ENCODE assay signal across 13 cellular contexts in the genomic region with DNA sequence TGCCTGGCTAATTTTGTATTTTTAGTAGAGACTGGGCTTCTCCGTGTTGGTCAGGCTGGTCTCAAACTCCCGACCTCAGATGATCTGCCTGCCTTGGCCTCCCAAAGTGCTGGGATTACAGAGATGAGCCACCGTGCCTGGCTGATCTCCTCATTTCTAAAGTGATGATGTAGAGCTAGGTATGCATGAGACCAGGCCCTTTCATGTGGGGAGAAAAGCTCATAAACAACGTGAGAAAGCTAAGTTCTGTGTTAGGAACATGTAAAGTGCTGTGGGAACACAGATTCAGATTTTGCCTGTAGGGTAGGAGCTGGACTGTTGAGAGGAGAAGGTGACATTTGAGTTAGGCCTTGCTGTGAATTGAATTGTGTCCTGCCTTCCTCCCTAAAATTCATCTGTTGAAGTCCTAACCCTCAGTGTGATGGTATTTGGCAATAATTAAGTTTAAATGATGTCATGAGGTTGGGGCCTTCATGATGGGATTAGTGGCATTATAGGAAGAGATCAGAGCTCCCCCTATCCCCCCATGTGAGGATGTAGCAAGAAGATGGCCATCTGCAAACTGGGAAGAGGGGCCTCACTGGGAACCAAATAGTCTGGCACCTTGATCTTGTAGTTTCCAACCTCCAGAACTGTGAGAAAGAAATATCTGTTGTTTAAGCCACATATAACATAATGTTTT. TPM values are rescaled to one million over a fixed set of nuclear protein-coding genes. Genes with fewer than 3 reads are reported as not detected.
A peak's percentile ranks its signal among the peaks of the same experiment; 100 is the strongest.
DNase-seq lines count a peak whose midpoint lies in the region; ATAC-seq and TF ChIP-seq lines count a peak whose summit lies in the region.
"Had no signal": no experiment of that assay in that cellular context is flagged by ENCODE, and none has a peak within 500 bp of the region (broad histone marks: within the 10 kb centered on the region; RNA-seq: fewer than 3 reads in every experiment).

No MANE protein-coding gene starts in this region.

- peaks cover 6% of the 10 kb centered on the region for H3K36me3 Mint-ChIP-seq in activated naive CD8-positive, alpha-beta T cell
- H3K36me3 Mint-ChIP-seq in activated naive CD8-positive, alpha-beta T cell treated with anti-CD3 and anti-CD28 coated beads, Interleukin-2, amount 50 U/mL, for 24 hours (ENCODE audit: low read depth), result peaks cover 30% of the 10 kb centered on the region
- H3K36me3 Mint-ChIP-seq in effector memory CD8-positive, alpha-beta T cell (ENCODE audit: insufficient read depth), result peaks cover 37% of the 10 kb centered on the region

- peak overlapping the region; percentile 23 for H3K27ac Mint-ChIP-seq in activated naive CD8-positive, alpha-beta T cell
- no peak overlapping the region for H3K27ac Mint-ChIP-seq in activated naive CD8-positive, alpha-beta T cell treated with anti-CD3 and anti-CD28 coated beads, Interleukin-2, amount 50 U/mL, for 24 hours
- H3K27ac Mint-ChIP-seq in effector memory CD8-positive, alpha-beta T cell, result peak overlapping the region; percentile 63 to 80

- peaks cover 0 to 18% of the 10 kb centered on the region in 2 experiments; a peak in 1 of 3 replicates for H3K36me3 ChIP-seq in HEK293 (ENCODE audit: control insufficient read depth in 2 of 2, insufficient read depth in 1 of 2, low read length in 2 of 2)

- H3K9me3 ChIP-seq in HEK293 (ENCODE audit: control insufficient read depth, insufficient read depth, low read depth, low read length), result no peaks in the 10 kb centered on the region

- peak; percentile 35 for DNase-seq in NCI-H82 (lab: John Stamatoyannopoulos, UW)
- DNase-seq in NCI-H82 treated with DMSO at 0.1 percent for 48 hours (lab: John Stamatoyannopoulos, UW; ENCODE audit: unreplicated experiment), result no peak
- no peak for DNase-seq in activated naive CD8-positive, alpha-beta T cell treated with anti-CD3 and anti-CD28 coated beads, Interleukin-2, amount 50 U/mL, for 24 hours
- no peak for DNase-seq in effector memory CD8-positive, alpha-beta T cell
- no peak for DNase-seq in mesenteric fat pad (ENCODE audit: low spot score)
- no peak for DNase-seq in HPDE6-E6E7 (ENCODE audit: extremely low spot score)
- DNase-seq: DMS53, GF-D8, HCEC 1CT had no signal

- H3K4me3 Mint-ChIP-seq in activated naive CD8-positive, alpha-beta T cell, result no peak overlapping the region
- no peak overlapping the region for H3K4me3 Mint-ChIP-seq in activated naive CD8-positive, alpha-beta T cell treated with anti-CD3 and anti-CD28 coated beads, Interleukin-2, amount 50 U/mL, for 24 hours
- H3K4me3 Mint-ChIP-seq in effector memory CD8-positive, alpha-beta T cell, result no peak overlapping the region
- H3K4me3 Mint-ChIP-seq: CD14-positive monocyte had no signal

- H3K4me1 ChIP-seq in HEK293 (ENCODE audit: control insufficient read depth, insufficient read depth, low read length), result no peaks in the 10 kb centered on the region

- ATAC-seq in activated naive CD8-positive, alpha-beta T cell treated with anti-CD3 and anti-CD28 coated beads, Interleukin-2, amount 50 U/mL, for 24 hours, result no peak
- ATAC-seq in effector memory CD8-positive, alpha-beta T cell (replicated peaks), result no peak

- POLR2A ChIA-PET in HEK293 (lab: Yijun Ruan, JAX), result no interaction called here

- CTCF ChIA-PET in HEK293 (lab: Yijun Ruan, JAX), result interaction anchor here (0.5 to 1.3 kb wide), 2 partner anchors 20 to 50 kb away, joined by 3 read pairs; no protein-coding TSS in a partner anchor

- no peak overlapping the region for H3K4me3 ChIP-seq in HEK293 (ENCODE audit: low read depth, low read length)

- H3K4me1 Mint-ChIP-seq in activated naive CD8-positive, alpha-beta T cell (ENCODE audit: low read depth), result peaks cover 41% of the 10 kb centered on the region
- peaks cover 33% of the 10 kb centered on the region for H3K4me1 Mint-ChIP-seq in activated naive CD8-positive, alpha-beta T cell treated with anti-CD3 and anti-CD28 coated beads, Interleukin-2, amount 50 U/mL, for 24 hours
- H3K4me1 Mint-ChIP-seq in effector memory CD8-positive, alpha-beta T cell (ENCODE audit: low read depth in 2 of 2), result peaks cover 19 to 28% of the 10 kb centered on the region in 2 donors
- H3K4me1 Mint-ChIP-seq: CD14-positive monocyte had no signal

- no peak for TF ChIP-seq CTCF in HEK293 (tag by site-specific recombination; IDR thresholded peaks at IDR 0.05)

- H3K27me3 Mint-ChIP-seq in activated naive CD8-positive, alpha-beta T cell, result no peaks in the 10 kb centered on the region
- H3K27me3 Mint-ChIP-seq in activated naive CD8-positive, alpha-beta T cell treated with anti-CD3 and anti-CD28 coated beads, Interleukin-2, amount 50 U/mL, for 24 hours, result no peaks in the 10 kb centered on the region
- no peaks in the 10 kb centered on the region for H3K27me3 Mint-ChIP-seq in effector memory CD8-positive, alpha-beta T cell

- no peak overlapping the region for H3K27ac ChIP-seq in HEK293 (ENCODE audit: extremely low read depth, low read depth, low read length)
- H3K27ac ChIP-seq: 22Rv1 had no signal

- H3K9me3 Mint-ChIP-seq in activated naive CD8-positive, alpha-beta T cell (ENCODE audit: low read depth), result no peaks in the 10 kb centered on the region
- no peaks in the 10 kb centered on the region for H3K9me3 Mint-ChIP-seq in activated naive CD8-positive, alpha-beta T cell treated with anti-CD3 and anti-CD28 coated beads, Interleukin-2, amount 50 U/mL, for 24 hours
- H3K9me3 Mint-ChIP-seq in effector memory CD8-positive, alpha-beta T cell, result no peaks in the 10 kb centered on the region

TF ChIP-seq in HEK293, 187 proteins besides CTCF, POLR2A, EP300 and RAD21:
- TF ChIP-seq, protein P1, sequence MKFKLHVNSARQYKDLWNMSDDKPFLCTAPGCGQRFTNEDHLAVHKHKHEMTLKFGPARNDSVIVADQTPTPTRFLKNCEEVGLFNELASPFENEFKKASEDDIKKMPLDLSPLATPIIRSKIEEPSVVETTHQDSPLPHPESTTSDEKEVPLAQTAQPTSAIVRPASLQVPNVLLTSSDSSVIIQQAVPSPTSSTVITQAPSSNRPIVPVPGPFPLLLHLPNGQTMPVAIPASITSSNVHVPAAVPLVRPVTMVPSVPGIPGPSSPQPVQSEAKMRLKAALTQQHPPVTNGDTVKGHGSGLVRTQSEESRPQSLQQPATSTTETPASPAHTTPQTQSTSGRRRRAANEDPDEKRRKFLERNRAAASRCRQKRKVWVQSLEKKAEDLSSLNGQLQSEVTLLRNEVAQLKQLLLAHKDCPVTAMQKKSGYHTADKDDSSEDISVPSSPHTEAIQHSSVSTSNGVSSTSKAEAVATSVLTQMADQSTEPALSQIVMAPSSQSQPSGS (tag by site-specific recombination; IDR thresholded peaks at IDR 0.05; ENCODE audit: low read depth), result peak; percentile 28; the same call in 1 of the 2 replicates
- no peak for TF ChIP-seq PRDM1 (tag by site-specific recombination; IDR thresholded peaks at IDR 0.05)

RNA-seq across cellular contexts. Expression of gene SCAND1, which starts 49.2 kb away (rescaled TPM):
- 66.2 TPM for total RNA-seq in mesenteric fat pad
